ENCODE assay signal across 1 cellular context in the genomic region with DNA sequence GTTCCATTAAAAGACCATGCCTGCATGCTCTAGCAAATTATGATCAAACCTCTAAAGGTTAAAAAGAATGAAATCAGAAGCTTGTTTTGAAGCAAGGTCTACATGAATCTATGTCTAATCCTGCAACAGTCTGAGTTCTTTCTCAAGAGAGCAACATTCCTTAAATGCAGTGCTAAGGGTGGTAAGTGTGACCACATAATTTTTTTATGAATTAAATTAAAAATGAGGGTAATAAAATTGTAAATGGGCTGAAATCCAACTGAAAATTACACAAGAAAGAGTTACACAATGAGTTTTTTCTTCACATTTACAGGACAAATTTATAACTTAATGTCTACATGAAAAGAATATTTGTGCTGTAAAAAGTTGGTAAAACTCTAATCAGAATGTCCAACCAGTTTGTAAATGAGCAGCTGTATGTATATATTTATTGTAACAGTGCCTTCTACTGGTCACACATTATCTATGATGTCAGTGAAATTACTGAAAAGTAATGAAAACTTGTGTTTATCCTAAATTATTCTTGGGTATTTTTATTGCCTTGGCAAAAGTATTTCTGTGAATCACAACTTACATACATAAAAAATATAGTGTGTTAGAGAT.
TF ChIP-seq lines count a peak whose summit lies in the region.

No MANE protein-coding gene starts in this region.

TF ChIP-seq in SK-N-SH, 30 proteins besides CTCF, POLR2A, EP300 and RAD21 (continued from another document):
- no peak for TF ChIP-seq ZBTB33 (IDR thresholded peaks at IDR 0.05; ENCODE audit: borderline replicate concordance, low read depth)
